In genomic region chr14:61260939-61261776, GRCh38 we compare ENCODE assay signal across 13 cellular contexts. TPM values are rescaled to one million over a fixed set of nuclear protein-coding genes. Genes with fewer than 3 reads are reported as not detected.
A peak's percentile ranks its signal among the peaks of the same experiment; 100 is the strongest.
DNase-seq lines count a peak whose midpoint lies in the region; TF ChIP-seq lines count a peak whose summit lies in the region.
"Had no signal": no experiment of that assay in that cellular context is flagged by ENCODE, and none has a peak within 500 bp of the region (broad histone marks: within the 10 kb centered on the region; RNA-seq: fewer than 3 reads in every experiment).

No MANE protein-coding gene starts in this region.

- BruUV-seq in Calu3 (replicated peaks; lab: Mats Ljungman, UMichigan), result no TSS peak

- H3K36me3 Mint-ChIP-seq in Calu3 (ENCODE audit: insufficient read depth, unreplicated experiment), result no peaks in the 10 kb centered on the region
- H3K36me3 Mint-ChIP-seq in activated T-cell treated with anti-CD3 and anti-CD28 coated beads, Interleukin-2, amount 50 U/mL, for 24 hours (ENCODE audit: low read depth), result no peaks in the 10 kb centered on the region

- peaks cover 0 to 44% (median 0%) of the 10 kb centered on the region in 4 donors for H3K4me1 ChIP-seq in tibial nerve

- TF ChIP-seq EP300 in tibial nerve (IDR thresholded peaks at IDR 0.05), result peak in 1 of 2 donors; percentile 38

- H3K9me3 ChIP-seq in tibial nerve, result no peaks in the 10 kb centered on the region

- H3K4me3 ChIP-seq in cardiac fibroblast (replicated peaks in 1 of 2; ENCODE audit: low read depth in 2 of 2, low read length in 2 of 2) (no peak overlapping the region), tibial nerve (no peak overlapping the region)
- H3K4me3 ChIP-seq: dorsolateral prefrontal cortex had no signal

- no peak overlapping the region for H3K27ac Mint-ChIP-seq in Calu3 (ENCODE audit: unreplicated experiment)
- H3K27ac Mint-ChIP-seq in activated T-cell treated with anti-CD3 and anti-CD28 coated beads, Interleukin-2, amount 50 U/mL, for 24 hours, result no peak overlapping the region

- no peaks in the 10 kb centered on the region for H3K9me3 Mint-ChIP-seq in Calu3 (ENCODE audit: low read depth, unreplicated experiment)
- H3K9me3 Mint-ChIP-seq in activated T-cell treated with anti-CD3 and anti-CD28 coated beads, Interleukin-2, amount 50 U/mL, for 24 hours, result no peaks in the 10 kb centered on the region
- H3K9me3 Mint-ChIP-seq: neural crest cell had no signal

- TF ChIP-seq POLR2A in tibial nerve (IDR thresholded peaks at IDR 0.05), result no peak

- H3K27ac ChIP-seq in tibial nerve, result peak overlapping the region in 1 of 4 donors; percentile 54
- H3K27ac ChIP-seq: dorsolateral prefrontal cortex had no signal

- intact Hi-C loops in Calu3 (cut with micrococcal nuclease; ENCODE audit: unreplicated experiment), result no loop called here

- no peaks in the 10 kb centered on the region for H3K36me3 ChIP-seq in tibial nerve

- CTCF ChIA-PET in Calu3 (lab: Charles Lee), result interaction anchor here (1.1 kb wide), 1 partner anchor 20 kb away, joined by 3 read pairs; the partner anchor contains the start of gene TMEM30B

- WGBS in tibial nerve, 2 donors, result 65 to 74% methylated on average over 8 of the region's 8 CpGs

- H3K4me3 Mint-ChIP-seq in Calu3 (ENCODE audit: low read depth, unreplicated experiment), result no peak overlapping the region
- no peak overlapping the region for H3K4me3 Mint-ChIP-seq in activated T-cell treated with anti-CD3 and anti-CD28 coated beads, Interleukin-2, amount 50 U/mL, for 24 hours
- H3K4me3 Mint-ChIP-seq: neural crest cell had no signal

- DNase-seq in Calu3 (peak; percentile 58), M059J (ENCODE audit: low read depth) (peak; percentile 88), cardiac fibroblast (ENCODE audit: low read depth in 2 of 2) (peak in 1 of 2 donors; percentile 86), non-pigmented ciliary epithelial cell (ENCODE audit: low read depth) (peak; percentile 49), NCI-H1048 (lab: John Stamatoyannopoulos, UW) (no peak), NCI-H1694 treated with DMSO at 0.1 percent for 48 hours (lab: John Stamatoyannopoulos, UW) (no peak), tibial nerve (ENCODE audit: low spot score in 2 of 2) (no peak)
- DNase-seq in activated T-cell treated with anti-CD3 and anti-CD28 coated beads, Interleukin-2, amount 50 U/mL, for 24 hours, result no peak
- DNase-seq: activated CD4-positive, CD25-positive, alpha-beta regulatory T cell; dorsolateral prefrontal cortex; NCI-H1092 treated with DMSO at 0.1 percent for 48 hours; stimulated activated CD4-positive, alpha-beta T cell treated with anti-CD3 and anti-CD28 coated beads, Interleukin-4, amount 100 ng/mL, for 1 hour had no signal

- peaks cover 0 to 5% of the 10 kb centered on the region in 2 donors for H3K27me3 ChIP-seq in tibial nerve

- H3K27me3 Mint-ChIP-seq in Calu3 (ENCODE audit: unreplicated experiment), result peaks cover 13% of the 10 kb centered on the region
- H3K27me3 Mint-ChIP-seq in activated T-cell treated with anti-CD3 and anti-CD28 coated beads, Interleukin-2, amount 50 U/mL, for 24 hours, result peaks cover 29% of the 10 kb centered on the region

- peaks cover 7% of the 10 kb centered on the region for H3K4me1 Mint-ChIP-seq in Calu3 (ENCODE audit: low read depth, unreplicated experiment)
- H3K4me1 Mint-ChIP-seq in activated T-cell treated with anti-CD3 and anti-CD28 coated beads, Interleukin-2, amount 50 U/mL, for 24 hours (ENCODE audit: low read depth), result no peaks in the 10 kb centered on the region

- TF ChIP-seq CTCF in Calu3 (IDR thresholded peaks at IDR 0.05; ENCODE audit: unreplicated experiment) (no peak), cardiac fibroblast (IDR thresholded peaks at IDR 0.05; ENCODE audit: low read depth, low read length) (peak; percentile 20), tibial nerve (IDR thresholded peaks at IDR 0.05) (no peak)

RNA-seq across cellular contexts. Expression of gene TMEM30B, which starts 20.0 kb away (rescaled TPM):
- total RNA-seq in Calu3 (2022) (55.5 and 79.2 TPM in 2 replicates), tibial nerve (10 to 100 TPM; 15.6 to 47.6 (median 39.9) TPM)
- total RNA-seq in M059J (2014; rRNA removed; shearing (Covaris generic)), result not detected in 2 replicates

Comparison
In these comparisons a context has a peak if more than half of its experiments do, and no peak if none do; other contexts are left out.
1. DNase-seq: peak in Calu3 (single experiment), M059J (single experiment) and non-pigmented ciliary epithelial cell (single experiment); none in NCI-H1048 (single experiment), activated T-cell treated with anti-CD3 and anti-CD28 coated beads, Interleukin-2, amount 50 U/mL, for 24 hours (single experiment), NCI-H1694 treated with DMSO at 0.1 percent for 48 hours (single experiment) and tibial nerve (0 of 2).
2. RNA of gene TMEM30B, which starts 20.0 kb away (total RNA-seq): 55.5 to 79.2 TPM in Calu3 and 15.6 to 47.6 TPM in tibial nerve; not detected in M059J; every median in the first group is over 10 times any median in the second.